In the genomic region with DNA sequence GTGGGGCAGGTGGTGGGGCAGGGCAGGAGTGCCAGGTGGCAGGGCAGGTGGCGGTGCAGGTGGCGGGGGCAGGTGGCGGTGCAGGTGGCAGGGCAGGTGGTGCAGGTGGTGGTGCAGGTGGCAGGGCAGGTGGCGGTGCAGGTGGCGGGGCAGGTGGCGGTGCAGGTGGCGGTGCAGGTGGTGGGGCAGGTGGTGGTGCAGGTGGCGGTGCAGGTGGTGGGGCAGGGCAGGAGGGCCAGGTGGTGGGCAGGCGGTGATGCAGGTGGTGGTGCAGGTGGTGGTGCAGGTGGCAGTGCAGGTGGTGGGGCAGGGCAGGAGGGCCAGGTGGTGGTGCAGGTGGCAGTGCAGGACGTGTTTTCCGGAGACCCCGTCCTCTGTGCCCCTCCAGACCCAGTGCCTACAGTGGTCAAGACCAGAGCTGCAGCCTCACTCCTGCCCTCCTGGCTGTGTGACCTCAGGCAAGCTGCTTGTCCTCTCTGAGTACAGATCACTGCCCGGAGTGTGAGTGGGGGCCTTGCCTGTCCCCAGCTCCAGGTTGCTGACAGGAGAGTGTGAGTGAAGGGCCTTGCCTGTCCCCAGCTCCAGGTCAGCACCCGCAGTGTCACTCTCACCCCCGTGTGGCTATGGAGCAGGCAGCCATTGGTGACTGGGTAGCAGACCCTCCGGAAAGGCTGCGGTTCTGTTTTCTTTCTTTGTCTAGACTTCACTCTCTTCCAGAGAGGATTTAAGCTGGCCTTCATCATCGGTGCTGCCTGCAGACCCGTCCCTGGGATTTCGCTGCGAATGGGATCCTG, we compare ENCODE assay signal across 1 cellular context.
TF ChIP-seq lines count a peak whose summit lies in the region.

No MANE protein-coding gene starts in this region.

TF ChIP-seq in IMR-90, 13 proteins besides CTCF, POLR2A, EP300 and RAD21:
- TF ChIP-seq SMC3 (IDR thresholded peaks at IDR 0.05; ENCODE audit: low read depth, low read length): no peak
- TF ChIP-seq RCOR1 (IDR thresholded peaks at IDR 0.05; ENCODE audit: insufficient replicate concordance, low read length): no peak
- no peak for TF ChIP-seq CEBPB (IDR thresholded peaks at IDR 0.05; ENCODE audit: low read depth, low read length)
- TF ChIP-seq, protein P1, sequence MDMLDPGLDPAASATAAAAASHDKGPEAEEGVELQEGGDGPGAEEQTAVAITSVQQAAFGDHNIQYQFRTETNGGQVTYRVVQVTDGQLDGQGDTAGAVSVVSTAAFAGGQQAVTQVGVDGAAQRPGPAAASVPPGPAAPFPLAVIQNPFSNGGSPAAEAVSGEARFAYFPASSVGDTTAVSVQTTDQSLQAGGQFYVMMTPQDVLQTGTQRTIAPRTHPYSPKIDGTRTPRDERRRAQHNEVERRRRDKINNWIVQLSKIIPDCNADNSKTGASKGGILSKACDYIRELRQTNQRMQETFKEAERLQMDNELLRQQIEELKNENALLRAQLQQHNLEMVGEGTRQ (IDR thresholded peaks at IDR 0.05; ENCODE audit: low read depth, low read length): no peak
- TF ChIP-seq, protein P2, sequence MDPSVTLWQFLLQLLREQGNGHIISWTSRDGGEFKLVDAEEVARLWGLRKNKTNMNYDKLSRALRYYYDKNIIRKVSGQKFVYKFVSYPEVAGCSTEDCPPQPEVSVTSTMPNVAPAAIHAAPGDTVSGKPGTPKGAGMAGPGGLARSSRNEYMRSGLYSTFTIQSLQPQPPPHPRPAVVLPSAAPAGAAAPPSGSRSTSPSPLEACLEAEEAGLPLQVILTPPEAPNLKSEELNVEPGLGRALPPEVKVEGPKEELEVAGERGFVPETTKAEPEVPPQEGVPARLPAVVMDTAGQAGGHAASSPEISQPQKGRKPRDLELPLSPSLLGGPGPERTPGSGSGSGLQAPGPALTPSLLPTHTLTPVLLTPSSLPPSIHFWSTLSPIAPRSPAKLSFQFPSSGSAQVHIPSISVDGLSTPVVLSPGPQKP (IDR thresholded peaks at IDR 0.05; ENCODE audit: borderline replicate concordance, low read depth, low read length): no peak
- no peak for TF ChIP-seq MAZ (IDR thresholded peaks at IDR 0.05; ENCODE audit: borderline replicate concordance, low read depth, low read length)
- no peak for TF ChIP-seq FOS (IDR thresholded peaks at IDR 0.05; ENCODE audit: low read depth, low read length)
- no peak for TF ChIP-seq MAFK (IDR thresholded peaks at IDR 0.05; ENCODE audit: low read depth, low read length)
- no peak for TF ChIP-seq RFX5 (IDR thresholded peaks at IDR 0.05; ENCODE audit: low read depth, low read length)
- TF ChIP-seq BHLHE40 (IDR thresholded peaks at IDR 0.05; ENCODE audit: low read depth, low read length): no peak
- TF ChIP-seq CHD1 (IDR thresholded peaks at IDR 0.05; ENCODE audit: low read depth, low read length): no peak
- TF ChIP-seq NFE2L2 (IDR thresholded peaks at IDR 0.05; ENCODE audit: low read depth, low read length): no peak
- TF ChIP-seq MXI1 (IDR thresholded peaks at IDR 0.05; ENCODE audit: borderline replicate concordance, low read depth, low read length): no peak
